Comparison of ENCODE assay signal across 22 cellular contexts in genomic region chr3:134054231-134054630, GRCh38. TPM values are rescaled to one million over a fixed set of nuclear protein-coding genes. Genes with fewer than 3 reads are reported as not detected.
DNase-seq lines count a peak whose midpoint lies in the region; ATAC-seq and TF ChIP-seq lines count a peak whose summit lies in the region.
"Had no signal": no experiment of that assay in that cellular context is flagged by ENCODE, and none has a peak within 500 bp of the region (broad histone marks: within the 10 kb centered on the region; RNA-seq: fewer than 3 reads in every experiment).

No MANE protein-coding gene starts in this region.

- ATAC-seq in natural killer cell treated with Interleukin-12 subunit alpha and Interleukin-12 subunit beta and Interleukin-15 and Interleukin-18, amount 100 ng/mL, for 72 hours = no peak
- no peak for ATAC-seq in natural killer cell
- no peak for ATAC-seq in GM19023 (IDR thresholded peaks at IDR 0.05; ENCODE audit: unreplicated experiment)
- ATAC-seq: GM12878, PC-3 had no signal

- H3K9me3 ChIP-seq in spleen (peaks cover 0 to 8% (median 0%) of the 10 kb centered on the region in 8 donors), mammary epithelial cell (replicated peaks; ENCODE audit: insufficient read depth, low read length) (no peaks in the 10 kb centered on the region)

- no peak overlapping the region for H3K4me3 Mint-ChIP-seq in natural killer cell treated with Interleukin-12 subunit alpha and Interleukin-12 subunit beta and Interleukin-15 and Interleukin-18, amount 100 ng/mL, for 72 hours
- H3K4me3 Mint-ChIP-seq in natural killer cell = no peak overlapping the region
- H3K4me3 Mint-ChIP-seq: CD8-positive, alpha-beta memory T cell; HFFc6 had no signal

- no peaks in the 10 kb centered on the region for H3K79me2 ChIP-seq in mammary epithelial cell (ENCODE audit: insufficient read depth, low read length)

- no peaks in the 10 kb centered on the region for H3K9me3 Mint-ChIP-seq in natural killer cell treated with Interleukin-12 subunit alpha and Interleukin-12 subunit beta and Interleukin-15 and Interleukin-18, amount 100 ng/mL, for 72 hours
- peaks cover 0 to 2% of the 10 kb centered on the region in 2 donors for H3K9me3 Mint-ChIP-seq in natural killer cell
- H3K9me3 Mint-ChIP-seq: HFFc6 had no signal

- no peaks in the 10 kb centered on the region for H3K36me3 Mint-ChIP-seq in natural killer cell treated with Interleukin-12 subunit alpha and Interleukin-12 subunit beta and Interleukin-15 and Interleukin-18, amount 100 ng/mL, for 72 hours
- no peaks in the 10 kb centered on the region for H3K36me3 Mint-ChIP-seq in natural killer cell
- H3K36me3 Mint-ChIP-seq: CD8-positive, alpha-beta memory T cell had no signal

- no peaks in the 10 kb centered on the region for H3K36me3 ChIP-seq in spleen
- H3K36me3 ChIP-seq in mammary epithelial cell (ENCODE audit: insufficient read depth, low read length) = no peaks in the 10 kb centered on the region
- H3K36me3 ChIP-seq: BLaER1 treated with 17β-estradiol and CSF1 and Interleukin-3, amounts not matched to agents 10 nM and 100 nM had no signal

- WGBS in spleen, 5 donors = 81 to 95% (median 92%) methylated on average over 5 of the region's 5 CpGs
- WGBS in mammary epithelial cell (ENCODE audit: low coverage, missing lambda C conversion rate) = 74% methylated on average over 5 of the region's 5 CpGs

- H3K4me3 ChIP-seq in fibroblast of pulmonary artery (replicated peaks; ENCODE audit: low read depth, low read length) (no peak overlapping the region), spleen (no peak overlapping the region), mammary epithelial cell (replicated peaks in 1 of 3; ENCODE audit: insufficient read depth in 1 of 3, low read depth in 2 of 3, low read length in 3 of 3) (no peak overlapping the region)
- H3K4me3 ChIP-seq: BLaER1 treated with 17β-estradiol and CSF1 and Interleukin-3, amounts not matched to agents 10 nM and 100 nM; GM12878 had no signal

- DNase-seq in natural killer cell treated with Interleukin-12 subunit alpha and Interleukin-12 subunit beta and Interleukin-15 and Interleukin-18, amount 100 ng/mL, for 72 hours (ENCODE audit: low spot score) = peak; percentile 28
- no peak for DNase-seq in natural killer cell
- peak; percentile 43 for DNase-seq in fibroblast of pulmonary artery (ENCODE audit: low read depth)
- DNase-seq in spleen = peak; percentile 6
- DNase-seq in activated CD4-positive, alpha-beta T cell treated with anti-CD3 and anti-CD28 coated beads for 48 hours = no peak
- DNase-seq in GM13976 (ENCODE audit: low spot score) = no peak
- no peak for DNase-seq in mammary epithelial cell
- DNase-seq: CD8-positive, alpha-beta memory T cell; GDM1; HFFc6; KBM-7; NCI-H1048; NCI-H1436 treated with DMSO at 0.1 percent for 48 hours; NCI-H2081; NCI-H510A treated with DMSO at 0.1 percent for 48 hours; NCI-H82; PC-3 had no signal

- H3K4me2 ChIP-seq in mammary epithelial cell (ENCODE audit: insufficient read depth, low read depth, low read length) = no peak overlapping the region

- H3K27me3 ChIP-seq in spleen (replicated peaks in 1 of 7) (no peaks in the 10 kb centered on the region), mammary epithelial cell (ENCODE audit: insufficient read depth, low read length) (peaks cover 2% of the 10 kb centered on the region)
- H3K27me3 ChIP-seq: BLaER1 treated with 17β-estradiol and CSF1 and Interleukin-3, amounts not matched to agents 10 nM and 100 nM had no signal

- H3K4me1 ChIP-seq in spleen = peaks cover 12 to 38% (median 18%) of the 10 kb centered on the region in 6 donors
- H3K4me1 ChIP-seq in mammary epithelial cell (ENCODE audit: insufficient read depth, low read length) = no peaks in the 10 kb centered on the region

- dilution Hi-C loops in mammary epithelial cell (cut with HindIII; ENCODE audit: low sequenced_read_pairs) = no loop called here

- H3K9ac ChIP-seq in mammary epithelial cell (ENCODE audit: insufficient read depth, low read length) = no peak overlapping the region
- H3K9ac ChIP-seq: BLaER1 treated with 17β-estradiol and CSF1 and Interleukin-3, amounts not matched to agents 10 nM and 100 nM had no signal

- TF ChIP-seq CTCF in natural killer cell (IDR thresholded peaks at IDR 0.05) = no peak
- TF ChIP-seq CTCF in fibroblast of pulmonary artery (IDR thresholded peaks at IDR 0.05; ENCODE audit: low read length, missing control alignments) = no peak
- no peak for TF ChIP-seq CTCF in spleen (IDR thresholded peaks at IDR 0.05 in 8 of 11, conservative IDR thresholded peaks at IDR 0.05 in 3 of 11)
- no peak for TF ChIP-seq CTCF in GM13976 (IDR thresholded peaks at IDR 0.05; ENCODE audit: borderline replicate concordance, control extremely low read depth, extremely low read depth, insufficient read depth, missing control alignments)
- TF ChIP-seq CTCF in mammary epithelial cell (conservative IDR thresholded peaks at IDR 0.05 in 1 of 2, IDR thresholded peaks at IDR 0.05 in 1 of 2; ENCODE audit: extremely low read depth in 1 of 2, insufficient read depth in 1 of 2, low read depth in 1 of 2, low read length in 2 of 2) = no peak

- H4K20me1 ChIP-seq in mammary epithelial cell (ENCODE audit: insufficient read depth, low read length) = no peaks in the 10 kb centered on the region
- H4K20me1 ChIP-seq: BLaER1 treated with 17β-estradiol and CSF1 and Interleukin-3, amounts not matched to agents 10 nM and 100 nM had no signal

- peaks cover 8 to 33% of the 10 kb centered on the region in 2 donors for H3K27me3 Mint-ChIP-seq in natural killer cell treated with Interleukin-12 subunit alpha and Interleukin-12 subunit beta and Interleukin-15 and Interleukin-18, amount 100 ng/mL, for 72 hours
- H3K27me3 Mint-ChIP-seq in natural killer cell (ENCODE audit: low read depth in 2 of 2) = peaks cover 7 to 8% of the 10 kb centered on the region in 2 donors

- intact Hi-C loops in natural killer cell (cut with micrococcal nuclease) (no loop called here), spleen (cut with DNase I; ENCODE audit: low total_unique reads) (no loop called here), mammary epithelial cell (cut with micrococcal nuclease) (no loop called here)

- CTCF ChIA-PET in mammary epithelial cell (lab: Charles Lee; ENCODE audit: low non-redundant PET) = no interaction called here

- TF ChIP-seq POLR2A in spleen (IDR thresholded peaks at IDR 0.05) = no peak

- H3K4me1 Mint-ChIP-seq in natural killer cell treated with Interleukin-12 subunit alpha and Interleukin-12 subunit beta and Interleukin-15 and Interleukin-18, amount 100 ng/mL, for 72 hours (ENCODE audit: low read depth in 2 of 2) = peaks cover 4 to 6% of the 10 kb centered on the region in 2 donors
- H3K4me1 Mint-ChIP-seq in natural killer cell = no peaks in the 10 kb centered on the region
- H3K4me1 Mint-ChIP-seq: CD8-positive, alpha-beta memory T cell had no signal

- no TSS peak for BruUV-seq in mammary epithelial cell (replicated peaks; lab: Mats Ljungman, UMichigan)

- no peak overlapping the region for H2AFZ ChIP-seq in mammary epithelial cell (ENCODE audit: low read depth, low read length)

- in situ Hi-C loops in GM13976 (cut with MboI; ENCODE audit: low sequenced_read_pairs, unreplicated experiment) = no loop called here
- in situ Hi-C loops in mammary epithelial cell (cut with MboI; ENCODE audit: low sequenced_read_pairs in 2 of 2) = no loop called here

- H3K27ac Mint-ChIP-seq in natural killer cell treated with Interleukin-12 subunit alpha and Interleukin-12 subunit beta and Interleukin-15 and Interleukin-18, amount 100 ng/mL, for 72 hours = no peak overlapping the region
- H3K27ac Mint-ChIP-seq in natural killer cell = no peak overlapping the region
- H3K27ac Mint-ChIP-seq: CD8-positive, alpha-beta memory T cell; HFFc6 had no signal

- no peak overlapping the region for H3K27ac ChIP-seq in spleen
- no peak overlapping the region for H3K27ac ChIP-seq in mammary epithelial cell (ENCODE audit: insufficient read depth, low read depth, low read length)
- H3K27ac ChIP-seq: BLaER1 treated with 17β-estradiol and CSF1 and Interleukin-3, amounts not matched to agents 10 nM and 100 nM; RWPE1 had no signal

RNA-seq across cellular contexts. Expression of gene SLCO2A1, which starts 24.5 kb away (rescaled TPM):
- total RNA-seq in natural killer cell treated with Interleukin-12 subunit alpha and Interleukin-12 subunit beta and Interleukin-15 and Interleukin-18, amount 100 ng/mL, for 72 hours = not detected
- total RNA-seq in natural killer cell = not detected
- 100 to 1,000 TPM in 1 of 7 donors, 10 to 100 TPM in 6; 18.2 to 118 (median 46.4) TPM for total RNA-seq in spleen
- 1 to 10 TPM; 4.8 to 6.7 (median 5.4) TPM for polyA plus RNA-seq in spleen
- total RNA-seq in mammary epithelial cell = 1 to 10 TPM in 1 of 2 donors, under 1 TPM in 1; 0.38 to 2.2 TPM
- 0.83 TPM for polyA plus RNA-seq in mammary epithelial cell
- polyA minus RNA-seq in mammary epithelial cell = 0.52 TPM
- total RNA-seq: A172; CD8-positive, alpha-beta memory T cell; PC-3 had no signal
- polyA plus RNA-seq: CD8-positive, alpha-beta memory T cell; GM12878 had no signal

Comparison
In these comparisons a context has a peak if more than half of its experiments do, and no peak if none do; other contexts are left out.
1. DNase-seq: peak in natural killer cell treated with Interleukin-12 subunit alpha and Interleukin-12 subunit beta and Interleukin-15 and Interleukin-18, amount 100 ng/mL, for 72 hours (single experiment), fibroblast of pulmonary artery (single experiment) and spleen (single experiment); none in natural killer cell (single experiment), activated CD4-positive, alpha-beta T cell treated with anti-CD3 and anti-CD28 coated beads for 48 hours (single experiment), GM13976 (single experiment) and mammary epithelial cell (single experiment).
2. RNA of gene SLCO2A1, which starts 24.5 kb away (total RNA-seq): 18.2 to 118 TPM in spleen; 0.38 to 2.2 TPM in mammary epithelial cell, not detected in natural killer cell treated with Interleukin-12 subunit alpha and Interleukin-12 subunit beta and Interleukin-15 and Interleukin-18, amount 100 ng/mL, for 72 hours and not detected in natural killer cell; every median in the first group is over 4 times any median in the second.